Comparison of ENCODE assay signal across 18 cellular contexts in the genomic region with DNA sequence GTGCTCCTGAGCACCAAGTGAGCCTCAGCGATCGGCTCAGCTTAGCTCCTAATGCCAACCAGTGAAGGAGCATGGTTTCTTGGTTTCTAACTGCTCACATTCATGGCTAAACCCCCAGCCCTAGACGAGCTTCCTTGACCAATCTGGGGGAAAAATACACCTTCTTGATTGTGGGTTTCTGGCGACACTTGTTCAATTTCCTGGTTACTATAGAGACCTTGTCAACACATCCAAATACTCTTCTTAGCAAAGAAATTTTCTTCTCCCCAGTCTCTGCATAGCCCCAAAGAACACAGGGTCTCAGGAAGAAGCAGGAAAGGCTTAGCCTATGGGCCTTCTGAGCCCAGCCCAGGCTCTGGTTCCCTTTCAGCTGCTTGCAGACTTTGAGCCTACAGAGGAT.
DNase-seq lines count a peak whose midpoint lies in the region; ATAC-seq lines count a peak whose summit lies in the region.
"Had no signal": no experiment of that assay in that cellular context is flagged by ENCODE, and none has a peak within 500 bp of the region (broad histone marks: within the 10 kb centered on the region; RNA-seq: fewer than 3 reads in every experiment).

No MANE protein-coding gene starts in this region.

- H3K36me3 Mint-ChIP-seq in activated naive CD4-positive, alpha-beta T cell treated with anti-CD3 and anti-CD28 coated beads, Interleukin-2, amount 10 ng/mL, durations not matched to agents 7 days and 5 days = no peaks in the 10 kb centered on the region
- H3K36me3 Mint-ChIP-seq in naive thymus-derived CD8-positive, alpha-beta T cell = no peaks in the 10 kb centered on the region
- H3K36me3 Mint-ChIP-seq: CD14-positive monocyte had no signal

- peaks cover 57% of the 10 kb centered on the region for H3K27me3 Mint-ChIP-seq in activated naive CD4-positive, alpha-beta T cell treated with anti-CD3 and anti-CD28 coated beads, Interleukin-2, amount 10 ng/mL, durations not matched to agents 7 days and 5 days
- peaks cover 7 to 29% (median 22%) of the 10 kb centered on the region in 5 donors for H3K27me3 Mint-ChIP-seq in naive thymus-derived CD8-positive, alpha-beta T cell

- peak; percentile 5 for DNase-seq in activated naive CD4-positive, alpha-beta T cell treated with Interleukin-2 at 50 U/mL for 16 hours
- DNase-seq in activated naive CD4-positive, alpha-beta T cell treated with anti-CD3 and anti-CD28 coated beads, Interleukin-2, amount 10 ng/mL, durations not matched to agents 7 days and 5 days = no peak
- DNase-seq in Jurkat, Clone E6-1 (ENCODE audit: low read depth, low spot score) = peak; percentile 61
- peak; percentile 53 for DNase-seq in dermis blood vessel endothelial cell
- peak in 4 of 10 donors; percentile 22 to 54 (median 34) for DNase-seq in naive thymus-derived CD8-positive, alpha-beta T cell
- no peak for DNase-seq in AG08396 (ENCODE audit: low spot score)
- DNase-seq in CD1c-positive myeloid dendritic cell (ENCODE audit: extremely low spot score) = no peak
- no peak for DNase-seq in SK-N-DZ (ENCODE audit: low spot score)
- DNase-seq: activated naive CD4-positive, alpha-beta T cell; DMS79; endodermal cell; KG1; left cardiac atrium; NCI-H1930; SW 1271; trophoblast cell had no signal

- ATAC-seq in naive thymus-derived CD8-positive, alpha-beta T cell = peak; percentile 72 to 75
- ATAC-seq: left cardiac atrium had no signal

- no peaks in the 10 kb centered on the region for H3K9me3 Mint-ChIP-seq in activated naive CD4-positive, alpha-beta T cell treated with anti-CD3 and anti-CD28 coated beads, Interleukin-2, amount 10 ng/mL, durations not matched to agents 7 days and 5 days
- H3K9me3 Mint-ChIP-seq in naive thymus-derived CD8-positive, alpha-beta T cell = no peaks in the 10 kb centered on the region
- H3K9me3 Mint-ChIP-seq: CD14-positive monocyte, endodermal cell had no signal

- H3K27ac Mint-ChIP-seq in activated naive CD4-positive, alpha-beta T cell treated with anti-CD3 and anti-CD28 coated beads, Interleukin-2, amount 10 ng/mL, durations not matched to agents 7 days and 5 days = no peak overlapping the region
- peak overlapping the region in 8 of 10 donors; percentile 43 to 92 (median 86) for H3K27ac Mint-ChIP-seq in naive thymus-derived CD8-positive, alpha-beta T cell
- H3K27ac Mint-ChIP-seq: endodermal cell had no signal

- H3K4me3 ChIP-seq in Jurkat, Clone E6-1 (ENCODE audit: low read length) = no peak overlapping the region
- H3K4me3 ChIP-seq: skin epidermis had no signal

- POLR2A ChIA-PET in naive thymus-derived CD8-positive, alpha-beta T cell (lab: Charles Lee) = no interaction called here

- CTCF ChIA-PET in activated naive CD4-positive, alpha-beta T cell treated with anti-CD3 and anti-CD28 coated beads, Interleukin-2, amount 10 ng/mL, durations not matched to agents 7 days and 5 days (lab: Charles Lee) = interaction anchor here (1.1 to 4.9 kb wide), 3 partner anchors 279 to 397 kb away, joined by 3 to 31 read pairs (median 9); no protein-coding TSS in a partner anchor

- peaks cover 5% of the 10 kb centered on the region for H3K4me1 Mint-ChIP-seq in activated naive CD4-positive, alpha-beta T cell treated with anti-CD3 and anti-CD28 coated beads, Interleukin-2, amount 10 ng/mL, durations not matched to agents 7 days and 5 days
- H3K4me1 Mint-ChIP-seq in naive thymus-derived CD8-positive, alpha-beta T cell = peaks cover 12 to 25% (median 21%) of the 10 kb centered on the region in 4 donors

- no peak overlapping the region for H3K4me3 Mint-ChIP-seq in activated naive CD4-positive, alpha-beta T cell treated with anti-CD3 and anti-CD28 coated beads, Interleukin-2, amount 10 ng/mL, durations not matched to agents 7 days and 5 days
- H3K4me3 Mint-ChIP-seq in naive thymus-derived CD8-positive, alpha-beta T cell = no peak overlapping the region
- H3K4me3 Mint-ChIP-seq: CD14-positive monocyte, endodermal cell had no signal

Comparison
In these comparisons a context has a peak if more than half of its experiments do, and no peak if none do; other contexts are left out.
1. DNase-seq: peak in activated naive CD4-positive, alpha-beta T cell treated with Interleukin-2 at 50 U/mL for 16 hours (single experiment), Jurkat, Clone E6-1 (single experiment) and dermis blood vessel endothelial cell (single experiment); none in activated naive CD4-positive, alpha-beta T cell treated with anti-CD3 and anti-CD28 coated beads, Interleukin-2, amount 10 ng/mL, durations not matched to agents 7 days and 5 days (single experiment), AG08396 (single experiment), CD1c-positive myeloid dendritic cell (single experiment) and SK-N-DZ (single experiment).